In genomic region chr4:121379276-121379675, GRCh38 we compare ENCODE assay signal across 1 cellular context.
TF ChIP-seq lines count a peak whose summit lies in the region.

No MANE protein-coding gene starts in this region.

TF ChIP-seq in WTC11, 78 proteins besides CTCF, POLR2A, EP300 and RAD21 (continued from another document):
- TF ChIP-seq ATF3 (CRISPR knock-in tag; conservative IDR thresholded peaks at IDR 0.05) = no peak
- TF ChIP-seq FOXP4 (CRISPR knock-in tag; IDR thresholded peaks at IDR 0.05) = no peak
- TF ChIP-seq USF1 (CRISPR knock-in tag; IDR thresholded peaks at IDR 0.05) = no peak
